In genomic region chr20:57402206-57403125, GRCh38 we compare ENCODE assay signal across 17 cellular contexts. TPM values are rescaled to one million over a fixed set of nuclear protein-coding genes. Genes with fewer than 3 reads are reported as not detected.
DNase-seq lines count a peak whose midpoint lies in the region; ATAC-seq and TF ChIP-seq lines count a peak whose summit lies in the region.
"Had no signal": no experiment of that assay in that cellular context is flagged by ENCODE, and none has a peak within 500 bp of the region (broad histone marks: within the 10 kb centered on the region; RNA-seq: fewer than 3 reads in every experiment).

No MANE protein-coding gene starts in this region.

- H3K36me3 Mint-ChIP-seq in activated CD4-positive, alpha-beta memory T cell treated with anti-CD3 and anti-CD28 coated beads for 36 hours, result peaks cover 56% of the 10 kb centered on the region
- H3K36me3 Mint-ChIP-seq in activated CD4-positive, alpha-beta memory T cell treated with anti-CD3 and anti-CD28 coated beads, Interleukin-2, amount 10 ng/mL, durations not matched to agents 7 days and 5 days (ENCODE audit: low read depth), result peaks cover 83% of the 10 kb centered on the region

- no peaks in the 10 kb centered on the region for H3K27me3 ChIP-seq in esophagus muscularis mucosa
- no peaks in the 10 kb centered on the region for H3K27me3 ChIP-seq in psoas muscle (ENCODE audit: insufficient read depth in 3 of 3, low read length in 2 of 3)
- H3K27me3 ChIP-seq: MG63 had no signal

- no peaks in the 10 kb centered on the region for H3K27me3 Mint-ChIP-seq in activated CD4-positive, alpha-beta memory T cell treated with anti-CD3 and anti-CD28 coated beads for 36 hours
- no peaks in the 10 kb centered on the region for H3K27me3 Mint-ChIP-seq in activated CD4-positive, alpha-beta memory T cell treated with anti-CD3 and anti-CD28 coated beads, Interleukin-2, amount 10 ng/mL, durations not matched to agents 7 days and 5 days

- no peak for DNase-seq in activated CD4-positive, alpha-beta memory T cell treated with anti-CD3 and anti-CD28 coated beads for 36 hours
- no peak for DNase-seq in activated CD4-positive, alpha-beta memory T cell treated with anti-CD3 and anti-CD28 coated beads, Interleukin-2, amount 10 ng/mL, durations not matched to agents 7 days and 5 days
- no peak for DNase-seq in esophagus muscularis mucosa (ENCODE audit: extremely low spot score)
- DNase-seq in psoas muscle, result peak in 1 of 2 donors; percentile 39
- no peak for DNase-seq in mucosa of gallbladder (ENCODE audit: low spot score)
- DNase-seq in KG1 (lab: John Stamatoyannopoulos, UW), result no peak
- DNase-seq in SK-N-DZ (ENCODE audit: low spot score), result no peak
- DNase-seq: activated CD8-positive, alpha-beta memory T cell treated with anti-CD3 and anti-CD28 coated beads for 24 hours; COR-L47; MG63; NCI-H2081 treated with DMSO at 0.1 percent for 48 hours; NCI-H82; retina; T1000 had no signal

- 86% methylated on average over 26 of the region's 32 CpGs for WGBS in esophagus muscularis mucosa
- WGBS in psoas muscle, 3 donors, result 91 to 96% (median 92%) methylated on average over 31 to 32 of the region's 32 CpGs

- CTCF ChIA-PET in activated CD4-positive, alpha-beta memory T cell treated with anti-CD3 and anti-CD28 coated beads for 36 hours (lab: Charles Lee), result interaction anchor here (0.8 to 1.6 kb wide), 2 partner anchors 14 to 21 kb away, joined by 3 to 6 read pairs; no protein-coding TSS in a partner anchor
- CTCF ChIA-PET in activated CD4-positive, alpha-beta memory T cell treated with anti-CD3 and anti-CD28 coated beads, Interleukin-2, amount 10 ng/mL, durations not matched to agents 7 days and 5 days (lab: Charles Lee), result interaction anchor here (1.0 kb wide), 2 partner anchors 31 to 72 kb away, joined by 3 read pairs; no protein-coding TSS in a partner anchor
- CTCF ChIA-PET in HEK293 (lab: Yijun Ruan, JAX), result interaction anchor here (0.7 kb wide), 1 partner anchor 315 kb away, joined by 3 read pairs; no protein-coding TSS in a partner anchor

- H3K4me1 ChIP-seq in HEK293 (ENCODE audit: control insufficient read depth, insufficient read depth, low read length), result no peaks in the 10 kb centered on the region
- peaks cover 65 to 100% (median 100%) of the 10 kb centered on the region in 4 donors for H3K4me1 ChIP-seq in esophagus muscularis mucosa
- H3K4me1 ChIP-seq in psoas muscle, result peaks cover 87% of the 10 kb centered on the region
- H3K4me1 ChIP-seq: A549 had no signal

- no peak for TF ChIP-seq EP300 in esophagus muscularis mucosa (IDR thresholded peaks at IDR 0.05)

- peaks cover 55% of the 10 kb centered on the region for H3K4me1 Mint-ChIP-seq in activated CD4-positive, alpha-beta memory T cell treated with anti-CD3 and anti-CD28 coated beads for 36 hours (ENCODE audit: low read depth)
- peaks cover 55% of the 10 kb centered on the region for H3K4me1 Mint-ChIP-seq in activated CD4-positive, alpha-beta memory T cell treated with anti-CD3 and anti-CD28 coated beads, Interleukin-2, amount 10 ng/mL, durations not matched to agents 7 days and 5 days

- H3K4me3 ChIP-seq in HEK293 (ENCODE audit: low read depth, low read length) (no peak overlapping the region), esophagus muscularis mucosa (no peak overlapping the region), psoas muscle (no peak overlapping the region)
- H3K4me3 ChIP-seq: A549, MG63 had no signal

- peak overlapping the region; percentile 13 for H3K27ac Mint-ChIP-seq in activated CD4-positive, alpha-beta memory T cell treated with anti-CD3 and anti-CD28 coated beads for 36 hours
- no peak overlapping the region for H3K27ac Mint-ChIP-seq in activated CD4-positive, alpha-beta memory T cell treated with anti-CD3 and anti-CD28 coated beads, Interleukin-2, amount 10 ng/mL, durations not matched to agents 7 days and 5 days

- POLR2A ChIA-PET in activated CD4-positive, alpha-beta memory T cell treated with anti-CD3 and anti-CD28 coated beads for 36 hours (lab: Charles Lee), result interaction anchor here (4.6 kb wide), 1 partner anchor 12 kb away, joined by 43 read pairs; the partner anchor contains the start of gene RBM38
- POLR2A ChIA-PET in activated CD4-positive, alpha-beta memory T cell treated with anti-CD3 and anti-CD28 coated beads, Interleukin-2, amount 10 ng/mL, durations not matched to agents 7 days and 5 days (lab: Charles Lee), result interaction anchor here (1.0 to 3.9 kb wide), 9 partner anchors 8 to 194 kb away, joined by 3 to 20 read pairs (median 4); partner anchors contain the start of gene RBM38
- POLR2A ChIA-PET in HEK293 (lab: Yijun Ruan, JAX), result interaction anchor here (2.0 kb wide), 1 partner anchor 11 kb away, joined by 4 read pairs; the partner anchor contains the start of gene RBM38

- H3K9me3 Mint-ChIP-seq in activated CD4-positive, alpha-beta memory T cell treated with anti-CD3 and anti-CD28 coated beads for 36 hours, result no peaks in the 10 kb centered on the region
- H3K9me3 Mint-ChIP-seq in activated CD4-positive, alpha-beta memory T cell treated with anti-CD3 and anti-CD28 coated beads, Interleukin-2, amount 10 ng/mL, durations not matched to agents 7 days and 5 days, result no peaks in the 10 kb centered on the region

- TF ChIP-seq POLR2A in esophagus muscularis mucosa (IDR thresholded peaks at IDR 0.05; ENCODE audit: low read depth), result no peak

- H3K27ac ChIP-seq in HEK293 (ENCODE audit: extremely low read depth, low read depth, low read length), result no peak overlapping the region
- peak overlapping the region; percentile 93 to 95 (median 94) for H3K27ac ChIP-seq in esophagus muscularis mucosa (replicated peaks in 1 of 4)
- peak overlapping the region; percentile 58 for H3K27ac ChIP-seq in psoas muscle
- H3K27ac ChIP-seq: A549, epithelial cell of prostate had no signal

- intact Hi-C loops in activated CD4-positive, alpha-beta memory T cell treated with anti-CD3 and anti-CD28 coated beads for 36 hours (cut with micrococcal nuclease), result no loop called here
- intact Hi-C loops in esophagus muscularis mucosa (cut with DNase I) (no loop called here), psoas muscle (cut with DNase I) (no loop called here)

- no peak for ATAC-seq in psoas muscle
- ATAC-seq: A549 had no signal

- peaks cover 0 to 96% of the 10 kb centered on the region in 2 experiments; a peak in 2 of 3 replicates for H3K36me3 ChIP-seq in HEK293 (ENCODE audit: control insufficient read depth in 2 of 2, insufficient read depth in 1 of 2, low read length in 2 of 2)
- peaks cover 16 to 75% (median 65%) of the 10 kb centered on the region in 4 donors for H3K36me3 ChIP-seq in esophagus muscularis mucosa
- H3K36me3 ChIP-seq in psoas muscle (ENCODE audit: insufficient read depth in 1 of 2, low read depth in 1 of 2), result peaks cover 4 to 60% of the 10 kb centered on the region in 2 donors

- no peaks in the 10 kb centered on the region for H3K9me3 ChIP-seq in HEK293 (ENCODE audit: control insufficient read depth, insufficient read depth, low read depth, low read length)
- no peaks in the 10 kb centered on the region for H3K9me3 ChIP-seq in esophagus muscularis mucosa
- no peaks in the 10 kb centered on the region for H3K9me3 ChIP-seq in psoas muscle
- H3K9me3 ChIP-seq: A549, MG63 had no signal

- TF ChIP-seq CTCF in HEK293 (tag by site-specific recombination; IDR thresholded peaks at IDR 0.05) (no peak), esophagus muscularis mucosa (IDR thresholded peaks at IDR 0.05) (no peak), psoas muscle (IDR thresholded peaks at IDR 0.05) (no peak)

- no peak overlapping the region for H3K4me3 Mint-ChIP-seq in activated CD4-positive, alpha-beta memory T cell treated with anti-CD3 and anti-CD28 coated beads for 36 hours
- no peak overlapping the region for H3K4me3 Mint-ChIP-seq in activated CD4-positive, alpha-beta memory T cell treated with anti-CD3 and anti-CD28 coated beads, Interleukin-2, amount 10 ng/mL, durations not matched to agents 7 days and 5 days

TF ChIP-seq in HEK293, 187 proteins besides CTCF, POLR2A, EP300 and RAD21:
- TF ChIP-seq EGR2 (tag by site-specific recombination; IDR thresholded peaks at IDR 0.05; ENCODE audit: low read depth) (0 out of 2 replicates have a peak, but pooled peaks have one; percentile 30), ZNF768 (tag by site-specific recombination; IDR thresholded peaks at IDR 0.05) (no peak), ZFHX2 (tag by site-specific recombination; conservative IDR thresholded peaks at IDR 0.05) (peak; percentile 27; the same call in 1 of the 2 replicates), ZSCAN18 (tag by site-specific recombination; IDR thresholded peaks at IDR 0.05) (no peak)

RNA-seq across cellular contexts. Expression of gene RBM38, which starts 11.3 kb away (rescaled TPM):
- 10 to 100 TPM; 73.4 to 77.3 TPM for total RNA-seq in activated CD4-positive, alpha-beta memory T cell treated with anti-CD3 and anti-CD28 coated beads for 36 hours
- 100 to 1,000 TPM; 116 to 119 TPM for total RNA-seq in activated CD4-positive, alpha-beta memory T cell treated with anti-CD3 and anti-CD28 coated beads, Interleukin-2, amount 10 ng/mL, durations not matched to agents 7 days and 5 days
- total RNA-seq in esophagus muscularis mucosa (100 to 1,000 TPM in 2 of 4 donors, 10 to 100 TPM in 2; 67.6 to 203 (median 139) TPM), psoas muscle (100 to 1,000 TPM in 2 of 4 donors, 10 to 100 TPM in 2; 73.2 to 202 (median 93.0) TPM), mucosa of gallbladder (21.9 TPM)
- polyA plus RNA-seq in psoas muscle, result 100 to 1,000 TPM; 135 to 308 (median 144) TPM
- polyA plus RNA-seq in SK-N-DZ (2014; cell fraction: cytosol; rRNA removed), result 73.7 and 78.2 TPM in 2 replicates
- 38.1 and 43.3 TPM in 2 replicates for polyA plus RNA-seq in SK-N-DZ (2014; cell fraction: nucleus; rRNA removed)

RNA-seq across cellular contexts. Expression of gene RAE1, which starts 51.4 kb away (rescaled TPM):
- total RNA-seq in activated CD4-positive, alpha-beta memory T cell treated with anti-CD3 and anti-CD28 coated beads for 36 hours, result 10 to 100 TPM; 33.7 to 38.2 TPM
- 10 to 100 TPM; 33.8 to 35.3 TPM for total RNA-seq in activated CD4-positive, alpha-beta memory T cell treated with anti-CD3 and anti-CD28 coated beads, Interleukin-2, amount 10 ng/mL, durations not matched to agents 7 days and 5 days
- total RNA-seq in esophagus muscularis mucosa (10 to 100 TPM; 15.0 to 24.1 (median 21.5) TPM), psoas muscle (10 to 100 TPM in 3 of 4 donors, 1 to 10 TPM in 1; 9.1 to 17.3 (median 14.4) TPM), mucosa of gallbladder (20.9 TPM)
- 10 to 100 TPM; 13.9 to 23.6 (median 18.9) TPM for polyA plus RNA-seq in psoas muscle
- 122 and 147 TPM in 2 replicates for polyA plus RNA-seq in SK-N-DZ (2014; cell fraction: cytosol; rRNA removed)
- 79.9 and 108 TPM in 2 replicates for polyA plus RNA-seq in SK-N-DZ (2014; cell fraction: nucleus; rRNA removed)
